Comparison of ENCODE assay signal across 13 cellular contexts in the genomic region with DNA sequence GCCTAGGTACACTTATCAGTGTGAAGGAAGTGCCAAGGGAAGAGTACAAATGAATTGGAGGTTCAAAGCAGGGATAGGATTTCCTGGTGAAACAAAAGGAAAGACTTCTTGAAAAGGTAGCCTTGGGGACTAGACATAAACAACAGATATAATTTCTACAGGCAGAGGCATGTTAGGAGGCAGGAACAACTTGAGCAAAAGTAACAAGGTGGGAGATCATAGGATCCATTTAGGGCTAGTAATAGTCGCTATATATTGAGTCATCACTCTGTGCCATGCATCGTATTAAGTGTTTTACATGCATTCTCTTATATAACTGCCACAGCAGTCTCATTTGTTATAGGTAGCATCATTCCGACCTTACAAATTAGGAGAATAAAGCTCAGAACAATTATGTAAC.
DNase-seq lines count a peak whose midpoint lies in the region; ATAC-seq and TF ChIP-seq lines count a peak whose summit lies in the region.
"Had no signal": no experiment of that assay in that cellular context is flagged by ENCODE, and none has a peak within 500 bp of the region (broad histone marks: within the 10 kb centered on the region; RNA-seq: fewer than 3 reads in every experiment).

No MANE protein-coding gene starts in this region.

- H2BK15ac ChIP-seq in mesenchymal stem cell (ENCODE audit: low read depth, poor library complexity, severe bottlenecking), result no peak overlapping the region

- no peak overlapping the region for H4K91ac ChIP-seq in mesenchymal stem cell (ENCODE audit: low read length)

- H2AFZ ChIP-seq in PC-3 (ENCODE audit: low read length) (no peak overlapping the region), mesenchymal stem cell (ENCODE audit: low read depth, low read length) (no peak overlapping the region)

- peak overlapping the region; percentile 83 for H3K4me2 ChIP-seq in PC-3 (ENCODE audit: low read length)
- H3K4me2 ChIP-seq in mesenchymal stem cell (ENCODE audit: low read length, poor library complexity, severe bottlenecking), result no peak overlapping the region

- H2BK5ac ChIP-seq in mesenchymal stem cell (ENCODE audit: low read depth, low read length, poor library complexity, severe bottlenecking), result no peak overlapping the region

- no peaks in the 10 kb centered on the region for H3K27me3 ChIP-seq in PC-3 (ENCODE audit: low read length)
- H3K27me3 ChIP-seq in mesenchymal stem cell (ENCODE audit: control insufficient read depth in 1 of 2, insufficient read depth in 1 of 2, low read length in 2 of 2), result no peaks in the 10 kb centered on the region

- peak overlapping the region in 1 of 2 experiments; percentile 57 for H3K18ac ChIP-seq in mesenchymal stem cell (ENCODE audit: low read depth in 1 of 2, low read length in 2 of 2)

- POLR2A ChIA-PET in PC-3 (lab: Charles Lee; ENCODE audit: unreplicated experiment), result no interaction called here

- intact Hi-C loops in PC-3 (cut with micrococcal nuclease), result loop anchor here (2.0 to 5.0 kb wide), 3 partner anchors 74 to 166 kb away; no protein-coding TSS in a partner anchor

- H3K4ac ChIP-seq in mesenchymal stem cell (ENCODE audit: low read depth in 1 of 2, low read length in 2 of 2), result peak overlapping the region in 1 of 2 experiments; percentile 67

- no peak overlapping the region for H3K14ac ChIP-seq in mesenchymal stem cell (ENCODE audit: low read length in 2 of 2)

- H2AK5ac ChIP-seq in mesenchymal stem cell (ENCODE audit: low read length, severe bottlenecking), result no peak overlapping the region

- H3K27ac ChIP-seq in C4-2B (peak overlapping the region; percentile 22; the same call in 1 of the 2 replicates), PC-3 (ENCODE audit: low read length) (peak overlapping the region; percentile 100), mesenchymal stem cell (ENCODE audit: low read length, poor library complexity, severe bottlenecking) (peak overlapping the region; percentile 86)

- ATAC-seq in PC-3 (no peak), HG02571 (IDR thresholded peaks at IDR 0.05; ENCODE audit: unreplicated experiment) (no peak)

- H2BK120ac ChIP-seq in mesenchymal stem cell (ENCODE audit: low read depth, low read length), result no peak overlapping the region

- H3K79me2 ChIP-seq in PC-3 (ENCODE audit: low read length), result no peaks in the 10 kb centered on the region

- CTCF ChIA-PET in PC-3 (lab: Charles Lee), result no interaction called here

- H3K9ac ChIP-seq in PC-3 (ENCODE audit: low read length) (peak overlapping the region; percentile 97), mesenchymal stem cell (ENCODE audit: low read length) (no peak overlapping the region)

- TF ChIP-seq CTCF in C4-2B (conservative IDR thresholded peaks at IDR 0.05) (no peak), PC-3 (conservative IDR thresholded peaks at IDR 0.05; ENCODE audit: low read depth, low read length) (no peak)

- H2BK12ac ChIP-seq in mesenchymal stem cell (ENCODE audit: low read length in 2 of 2), result no peak overlapping the region

- no peaks in the 10 kb centered on the region for H3K79me1 ChIP-seq in mesenchymal stem cell (replicated peaks; ENCODE audit: low read length, poor library complexity, severe bottlenecking)

- H3K23ac ChIP-seq in mesenchymal stem cell (ENCODE audit: low read length in 2 of 2), result no peak overlapping the region

- DNase-seq in PC-3, result no peak
- peak; percentile 22 for DNase-seq in dermis blood vessel endothelial cell
- DNase-seq in mesenchymal stem cell, result no peak
- no peak for DNase-seq in activated T-cell treated with anti-CD3 and anti-CD28 coated beads for 4 hours
- DNase-seq in cortex of kidney (lab: John Stamatoyannopoulos, UW), result no peak
- DNase-seq in SHP77 treated with DMSO at 0.1 percent for 48 hours (lab: John Stamatoyannopoulos, UW), result no peak
- DNase-seq: CD4-positive, alpha-beta memory T cell; H7; Kasumi-1; NCI-H2029; NCI-H510A treated with DMSO at 0.1 percent for 48 hours had no signal

- H3K9me3 ChIP-seq in PC-3 (ENCODE audit: low read length) (0 out of 2 replicates have a peak, but pooled peaks cover 4% of the 10 kb centered on the region), mesenchymal stem cell (ENCODE audit: control insufficient read depth, low read length) (peaks cover 16% of the 10 kb centered on the region)

- peaks cover 5% of the 10 kb centered on the region for H3F3A ChIP-seq in PC-3 (ENCODE audit: low read length, unreplicated experiment)

- H3K4me1 ChIP-seq in PC-3 (ENCODE audit: insufficient read depth, low read length), result peaks cover 57% of the 10 kb centered on the region
- H3K4me1 ChIP-seq in mesenchymal stem cell (ENCODE audit: control insufficient read depth, insufficient read depth, low read depth, low read length), result no peaks in the 10 kb centered on the region

- WGBS in mesenchymal stem cell, result 100% methylated on average over 1 of the region's 3 CpGs

- no peaks in the 10 kb centered on the region for H3K9me2 ChIP-seq in PC-3 (replicated peaks; ENCODE audit: low read length)

- H4K8ac ChIP-seq in mesenchymal stem cell (ENCODE audit: low read length), result no peak overlapping the region

- no TSS peak for BruUV-seq in PC-3 (replicated peaks; lab: Mats Ljungman, UMichigan)

- no peaks in the 10 kb centered on the region for H4K20me1 ChIP-seq in PC-3 (ENCODE audit: low read length)

- no peak overlapping the region for H3K4me3 ChIP-seq in PC-3 (ENCODE audit: low read length)
- H3K4me3 ChIP-seq in mesenchymal stem cell (ENCODE audit: insufficient read depth in 1 of 2, low read depth in 1 of 2, low read length in 2 of 2), result no peak overlapping the region

- H3K36me3 ChIP-seq in PC-3 (ENCODE audit: low read depth, low read length), result no peaks in the 10 kb centered on the region
- H3K36me3 ChIP-seq in mesenchymal stem cell (ENCODE audit: control insufficient read depth in 1 of 2, insufficient read depth in 2 of 2, low read depth in 1 of 2, low read length in 2 of 2), result no peaks in the 10 kb centered on the region

Comparison
In these comparisons a context has a peak if more than half of its experiments do, and no peak if none do; other contexts are left out.
1. H3K27ac ChIP-seq: peak in every context shown above with its lines; median percentile 100 in PC-3; 86 in mesenchymal stem cell; 22 in C4-2B.